Comparison of ENCODE assay signal across 8 cellular contexts in genomic region chr1:148280831-148281572, GRCh38.
A peak's percentile ranks its signal among the peaks of the same experiment; 100 is the strongest.
DNase-seq lines count a peak whose midpoint lies in the region; ATAC-seq, FAIRE-seq and TF ChIP-seq lines count a peak whose summit lies in the region.
"Not testable (repeated sequence)": the region's sequence is repeated elsewhere in the genome, so short reads cannot be mapped to it uniquely, and the experiment has no call there.

No MANE protein-coding gene starts in this region.

- H3K4me1 Mint-ChIP-seq in HFFc6 (ENCODE audit: low read depth): peaks cover 27% of the 10 kb centered on the region
- not testable (repeated sequence) for H3K4me1 Mint-ChIP-seq in activated CD8-positive, alpha-beta T cell treated with anti-CD3 and anti-CD28 coated beads for 36 hours (ENCODE audit: low read depth)

- 0% methylated on average over 6 of the region's 50 CpGs; no CpG with 5 or more reads in 1 of the 2 experiments for WGBS in ectodermal cell, 2 experiments

- peak; percentile 85 for ATAC-seq in activated CD8-positive, alpha-beta T cell treated with anti-CD3 and anti-CD28 coated beads for 36 hours
- ATAC-seq in omental fat pad (ENCODE audit: low FRiP score): peak; percentile 85
- ATAC-seq in upper lobe of right lung: peak; percentile 94

- H3K9me3 ChIP-seq in HUES48 (ENCODE audit: control insufficient read depth, insufficient read depth, low read length); ectodermal cell (ENCODE audit: control insufficient read depth, low read length); iPS-15b (ENCODE audit: control insufficient read depth, insufficient read depth, low read length); upper lobe of right lung: not testable (repeated sequence)

- H3K9ac ChIP-seq in HUES48 (ENCODE audit: low read depth, low read length); iPS-15b (ENCODE audit: low read depth, low read length): not testable (repeated sequence)

- FAIRE-seq in GM18507 (lab: Jason Lieb, UNC): peak; percentile 48

- CTCF ChIA-PET in activated CD8-positive, alpha-beta T cell treated with anti-CD3 and anti-CD28 coated beads for 36 hours (lab: Charles Lee): not testable (repeated sequence)

- H3K27ac Mint-ChIP-seq in HFFc6: peak overlapping the region; percentile 78
- peak overlapping the region; percentile 85 for H3K27ac Mint-ChIP-seq in activated CD8-positive, alpha-beta T cell treated with anti-CD3 and anti-CD28 coated beads for 36 hours

- H3K27ac ChIP-seq in HUES48 (ENCODE audit: low read depth, low read length); ectodermal cell (ENCODE audit: insufficient read depth, low read depth, low read length, poor library complexity, severe bottlenecking); upper lobe of right lung: not testable (repeated sequence)

- H3K27me3 Mint-ChIP-seq in HFFc6 (ENCODE audit: insufficient read depth): not testable (repeated sequence)
- H3K27me3 Mint-ChIP-seq in activated CD8-positive, alpha-beta T cell treated with anti-CD3 and anti-CD28 coated beads for 36 hours: peaks cover 16% of the 10 kb centered on the region

- DNase-seq in GM18507 (ENCODE audit: extremely low spot score, insufficient read length, low read depth); HFFc6; activated CD8-positive, alpha-beta T cell treated with anti-CD3 and anti-CD28 coated beads for 36 hours; omental fat pad (ENCODE audit: low spot score); upper lobe of right lung: not testable (repeated sequence)

- intact Hi-C loops in activated CD8-positive, alpha-beta T cell treated with anti-CD3 and anti-CD28 coated beads for 36 hours (cut with micrococcal nuclease); upper lobe of right lung (cut with DNase I): not testable (repeated sequence)

- H3K4me3 Mint-ChIP-seq in HFFc6: peak overlapping the region; percentile 89
- peak overlapping the region; percentile 82 for H3K4me3 Mint-ChIP-seq in activated CD8-positive, alpha-beta T cell treated with anti-CD3 and anti-CD28 coated beads for 36 hours

- peaks cover 12% of the 10 kb centered on the region for H3K4me1 ChIP-seq in HUES48 (ENCODE audit: control insufficient read depth, insufficient read depth, low read length)
- H3K4me1 ChIP-seq in ectodermal cell (ENCODE audit: control insufficient read depth, insufficient read depth, low read length); iPS-15b (ENCODE audit: control insufficient read depth, insufficient read depth, low read length); upper lobe of right lung: not testable (repeated sequence)

- H3K4me3 ChIP-seq in HUES48 (ENCODE audit: low read depth, low read length): peak overlapping the region; percentile 76
- H3K4me3 ChIP-seq in ectodermal cell (ENCODE audit: insufficient read depth, low read depth, low read length): peak overlapping the region; percentile 35
- peak overlapping the region; percentile 66 for H3K4me3 ChIP-seq in iPS-15b (ENCODE audit: low read depth, low read length)
- H3K4me3 ChIP-seq in upper lobe of right lung: not testable (repeated sequence)

- not testable (repeated sequence) for TF ChIP-seq CTCF in HFFc6 (IDR thresholded peaks at IDR 0.05); activated CD8-positive, alpha-beta T cell treated with anti-CD3 and anti-CD28 coated beads for 36 hours (IDR thresholded peaks at IDR 0.05); omental fat pad (IDR thresholded peaks at IDR 0.05); upper lobe of right lung (IDR thresholded peaks at IDR 0.05)

- not testable (repeated sequence) for H3K27me3 ChIP-seq in HUES48 (ENCODE audit: control insufficient read depth, insufficient read depth, low read length); ectodermal cell (ENCODE audit: control insufficient read depth, insufficient read depth, low read length, poor library complexity, severe bottlenecking); iPS-15b (ENCODE audit: control insufficient read depth, insufficient read depth, low read length); upper lobe of right lung

- H3K36me3 ChIP-seq in HUES48 (ENCODE audit: control insufficient read depth, insufficient read depth, low read length); ectodermal cell (ENCODE audit: control insufficient read depth, insufficient read depth, low read length); iPS-15b (ENCODE audit: control insufficient read depth, insufficient read depth, low read length); upper lobe of right lung: not testable (repeated sequence)

- H3K9me3 Mint-ChIP-seq in HFFc6; activated CD8-positive, alpha-beta T cell treated with anti-CD3 and anti-CD28 coated beads for 36 hours: not testable (repeated sequence)

- POLR2A ChIA-PET in activated CD8-positive, alpha-beta T cell treated with anti-CD3 and anti-CD28 coated beads for 36 hours (lab: Charles Lee): interaction anchor here (1.1 to 2.1 kb wide), 2 partner anchors 18 to 53 kb away, joined by 4 to 9 read pairs; no protein-coding TSS in a partner anchor

- H3K36me3 Mint-ChIP-seq in HFFc6 (ENCODE audit: low read depth); activated CD8-positive, alpha-beta T cell treated with anti-CD3 and anti-CD28 coated beads for 36 hours (ENCODE audit: low read depth): not testable (repeated sequence)
